13 cellular contexts compared by ENCODE assay signal in genomic region chr3:10283638-10284037, GRCh38. TPM values are rescaled to one million over a fixed set of nuclear protein-coding genes. Genes with fewer than 3 reads are reported as not detected.
A peak's percentile ranks its signal among the peaks of the same experiment; 100 is the strongest.
DNase-seq lines count a peak whose midpoint lies in the region; ATAC-seq and TF ChIP-seq lines count a peak whose summit lies in the region.
"Had no signal": no experiment of that assay in that cellular context is flagged by ENCODE, and none has a peak within 500 bp of the region (broad histone marks: within the 10 kb centered on the region; RNA-seq: fewer than 3 reads in every experiment).

No MANE protein-coding gene starts in this region.

- H3F3A ChIP-seq in PC-9 (ENCODE audit: insufficient read depth, low read depth): no peaks in the 10 kb centered on the region; the same call in 1 of the 2 replicates

- DNase-seq in BE2C (peak; percentile 19), DMS 273 (lab: John Stamatoyannopoulos, UW; ENCODE audit: unreplicated experiment) (peak; percentile 86), RPMI8226 (peak; percentile 30), CD1c-positive myeloid dendritic cell (ENCODE audit: extremely low spot score) (no peak), mucosa of descending colon (no peak), HT-29 (ENCODE audit: low spot score) (no peak), PC-9 (no peak)
- DNase-seq: Caco-2, kidney glomerular epithelial cell had no signal

- ATAC-seq in esophagus mucosa (peak; percentile 57), mucosa of descending colon (no peak)

- H3K4me2 ChIP-seq in PC-9: no peak overlapping the region

- peaks cover 7% of the 10 kb centered on the region; the same call in 1 of the 2 replicates for H4K20me1 ChIP-seq in PC-9 (ENCODE audit: insufficient read depth)

- POLR2A ChIA-PET in PC-9 (lab: Charles Lee; ENCODE audit: unreplicated experiment): no interaction called here

- no peak overlapping the region for H3K4me3 ChIP-seq in BE2C (ENCODE audit: low read depth, low read length)
- no peak overlapping the region for H3K4me3 ChIP-seq in mucosa of descending colon
- no peak overlapping the region for H3K4me3 ChIP-seq in PC-9
- H3K4me3 ChIP-seq: cardiac muscle cell had no signal

- no peak overlapping the region for H3K27ac ChIP-seq in PC-9
- H3K27ac ChIP-seq: cardiac muscle cell, parathyroid adenoma had no signal

- no peaks in the 10 kb centered on the region for H3K9me2 ChIP-seq in PC-9 (ENCODE audit: insufficient read depth)

- H3K36me3 ChIP-seq in BE2C (peaks cover 4% of the 10 kb centered on the region; the same call in 1 of the 2 replicates), mucosa of descending colon (ENCODE audit: low read depth) (no peaks in the 10 kb centered on the region), PC-9 (ENCODE audit: low read depth) (peaks cover 17% of the 10 kb centered on the region)

- CTCF ChIA-PET in PC-9 (lab: Charles Lee): no interaction called here

- no peak overlapping the region for H2AFZ ChIP-seq in PC-9
- H2AFZ ChIP-seq: parathyroid adenoma had no signal

- H3K79me2 ChIP-seq in PC-9 (ENCODE audit: low read depth): no peaks in the 10 kb centered on the region
- H3K79me2 ChIP-seq: parathyroid adenoma had no signal

- intact Hi-C loops in mucosa of descending colon (cut with DNase I, micrococcal nuclease) (no loop called here), PC-9 (cut with micrococcal nuclease; ENCODE audit: unreplicated experiment) (no loop called here)

- H3K4me1 ChIP-seq in BE2C (no peaks in the 10 kb centered on the region), mucosa of descending colon (ENCODE audit: low read depth) (no peaks in the 10 kb centered on the region), PC-9 (replicated peaks; ENCODE audit: insufficient read depth) (no peaks in the 10 kb centered on the region)
- H3K4me1 ChIP-seq: Caco-2, parathyroid adenoma had no signal

- no TSS peak for BruUV-seq in PC-9 (replicated peaks; lab: Mats Ljungman, UMichigan)

- no peak for TF ChIP-seq CTCF in BE2C (IDR thresholded peaks at IDR 0.05; ENCODE audit: low read depth, low read length)
- TF ChIP-seq CTCF in mucosa of descending colon (IDR thresholded peaks at IDR 0.05): no peak
- no peak for TF ChIP-seq CTCF in PC-9 (conservative IDR thresholded peaks at IDR 0.05)

- no peaks in the 10 kb centered on the region for H3K9me3 ChIP-seq in BE2C
- H3K9me3 ChIP-seq in mucosa of descending colon: no peaks in the 10 kb centered on the region
- H3K9me3 ChIP-seq in PC-9 (ENCODE audit: insufficient read depth, low read depth): no peaks in the 10 kb centered on the region
- H3K9me3 ChIP-seq: Caco-2 had no signal

- H3K27me3 ChIP-seq in BE2C (no peaks in the 10 kb centered on the region), PC-9 (ENCODE audit: insufficient read depth, low read depth) (no peaks in the 10 kb centered on the region)
- H3K27me3 ChIP-seq: cardiac muscle cell had no signal

RNA-seq across cellular contexts. Expression of gene GHRL, which starts 9.1 kb away (rescaled TPM):
- not detected for polyA plus RNA-seq in BE2C (2012; ENCODE audit: insufficient read depth, insufficient read length, low read depth)
- total RNA-seq in esophagus mucosa: 0.76 TPM
- total RNA-seq in mucosa of descending colon: under 1 TPM; 0.51 to 0.63 (median 0.55) TPM
- total RNA-seq in HT-29 (2014; rRNA removed; shearing (Covaris generic)): not detected in 2 replicates
- total RNA-seq in PC-9 (2021): 0.48 TPM in 1 of 2 replicates, not detected in the other
- total RNA-seq: Caco-2, LHCN-M2 had no signal

RNA-seq across cellular contexts. Expression of gene TATDN2, which starts 35.4 kb away (rescaled TPM):
- polyA plus RNA-seq in BE2C (2012; ENCODE audit: insufficient read depth, insufficient read length, low read depth): 15.8 TPM
- total RNA-seq in esophagus mucosa (16.9 TPM), mucosa of descending colon (10 to 100 TPM; 29.8 to 34.9 (median 34.4) TPM), PC-9 (2021) (27.3 and 34.0 TPM in 2 replicates)
- total RNA-seq in HT-29 (2014; rRNA removed; shearing (Covaris generic)): 6.7 and 6.8 TPM in 2 replicates

RNA-seq across cellular contexts. Expression of gene SEC13, which starts 37.3 kb away (rescaled TPM):
- polyA plus RNA-seq in BE2C (2012; ENCODE audit: insufficient read depth, insufficient read length, low read depth): 238 TPM
- total RNA-seq in esophagus mucosa (77.4 TPM), mucosa of descending colon (100 to 1,000 TPM in 1 of 3 donors, 10 to 100 TPM in 2; 88.1 to 127 (median 95.3) TPM), PC-9 (2021) (113 and 121 TPM in 2 replicates)
- 152 and 162 TPM in 2 replicates for total RNA-seq in HT-29 (2014; rRNA removed; shearing (Covaris generic))

Comparison
In these comparisons a context has a peak if more than half of its experiments do, and no peak if none do; other contexts are left out.
1. DNase-seq: peak in BE2C (single experiment), DMS 273 (single experiment) and RPMI8226 (single experiment); none in CD1c-positive myeloid dendritic cell (single experiment), mucosa of descending colon (0 of 3), HT-29 (single experiment) and PC-9 (0 of 2).